In the genomic region with DNA sequence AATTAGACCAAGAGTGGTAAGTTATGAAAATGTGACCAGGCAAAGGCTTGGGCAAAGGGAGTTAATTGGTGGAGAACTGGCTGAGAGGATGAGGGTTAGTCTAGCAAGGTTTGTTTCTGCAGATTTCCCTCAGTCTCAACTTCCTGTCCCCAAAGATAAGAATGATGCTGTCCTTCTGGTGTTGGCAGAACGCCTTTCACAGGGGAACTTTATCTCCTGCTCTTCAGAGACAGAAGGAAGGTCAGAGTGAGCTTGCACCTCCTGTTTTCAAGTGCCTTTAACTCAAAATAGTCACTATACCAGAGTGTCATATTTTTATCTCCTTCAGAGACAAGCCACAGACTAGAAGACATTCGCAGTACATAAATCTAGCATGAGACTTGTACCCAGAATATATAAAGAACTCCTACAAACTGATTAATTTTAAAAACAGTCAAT, we compare ENCODE assay signal across 22 cellular contexts.
"Had no signal": no experiment of that assay in that cellular context is flagged by ENCODE, and none has a peak within 500 bp of the region (broad histone marks: within the 10 kb centered on the region; RNA-seq: fewer than 3 reads in every experiment).

No MANE protein-coding gene starts in this region.

- H3K36me3 ChIP-seq: breast epithelium, colonic mucosa, heart right ventricle, ovary, suprapubic skin, transverse colon had no signal

- H3K4me3 ChIP-seq: breast epithelium, colonic mucosa, dorsolateral prefrontal cortex, heart right ventricle, lung, ovary, suprapubic skin, transverse colon had no signal

- H3K27me3 ChIP-seq: breast epithelium, colonic mucosa, dorsolateral prefrontal cortex, ovary, transverse colon had no signal

- H3K4me1 Mint-ChIP-seq: activated naive CD8-positive, alpha-beta T cell treated with anti-CD3 and anti-CD28 coated beads, Interleukin-2, amount 10 ng/mL, durations not matched to agents 7 days and 5 days; naive thymus-derived CD8-positive, alpha-beta T cell; stimulated activated effector memory CD8-positive, alpha-beta T cell treated with anti-CD3 and anti-CD28 coated beads, Interleukin-12 subunit alpha, Interleukin-12 subunit beta, amount 100 ng/mL, for 72 hours; stimulated activated naive CD8-positive, alpha-beta T cell treated with anti-CD3 and anti-CD28 coated beads, Interleukin-15, amount 100 ng/mL, for 72 hours; T-cell had no signal

- H3K27ac ChIP-seq: breast epithelium, dorsolateral prefrontal cortex, heart right ventricle, ovary, suprapubic skin, transverse colon had no signal

- H3K4me3 Mint-ChIP-seq: activated CD4-positive, alpha-beta memory T cell treated with anti-CD3 and anti-CD28 coated beads for 36 hours; activated naive CD4-positive, alpha-beta T cell treated with anti-CD3 and anti-CD28 coated beads for 36 hours; activated naive CD8-positive, alpha-beta T cell treated with anti-CD3 and anti-CD28 coated beads, Interleukin-2, amount 10 ng/mL, durations not matched to agents 7 days and 5 days; mesothelial cell of epicardium; naive thymus-derived CD8-positive, alpha-beta T cell; stimulated activated effector memory CD8-positive, alpha-beta T cell treated with anti-CD3 and anti-CD28 coated beads, Interleukin-12 subunit alpha, Interleukin-12 subunit beta, amount 100 ng/mL, for 72 hours; stimulated activated naive CD8-positive, alpha-beta T cell treated with anti-CD3 and anti-CD28 coated beads, Interleukin-15, amount 100 ng/mL, for 72 hours; T-cell had no signal

- ATAC-seq: heart right ventricle; naive thymus-derived CD8-positive, alpha-beta T cell; right cardiac atrium; stimulated activated effector memory CD8-positive, alpha-beta T cell treated with anti-CD3 and anti-CD28 coated beads, Interleukin-12 subunit alpha, Interleukin-12 subunit beta, amount 100 ng/mL, for 72 hours; stimulated activated naive CD8-positive, alpha-beta T cell treated with anti-CD3 and anti-CD28 coated beads, Interleukin-15, amount 100 ng/mL, for 72 hours; T-cell had no signal

- H3K27ac Mint-ChIP-seq: activated CD4-positive, alpha-beta memory T cell treated with anti-CD3 and anti-CD28 coated beads for 36 hours; activated naive CD4-positive, alpha-beta T cell treated with anti-CD3 and anti-CD28 coated beads for 36 hours; activated naive CD8-positive, alpha-beta T cell treated with anti-CD3 and anti-CD28 coated beads, Interleukin-2, amount 10 ng/mL, durations not matched to agents 7 days and 5 days; mesothelial cell of epicardium; naive thymus-derived CD8-positive, alpha-beta T cell; stimulated activated effector memory CD8-positive, alpha-beta T cell treated with anti-CD3 and anti-CD28 coated beads, Interleukin-12 subunit alpha, Interleukin-12 subunit beta, amount 100 ng/mL, for 72 hours; stimulated activated naive CD8-positive, alpha-beta T cell treated with anti-CD3 and anti-CD28 coated beads, Interleukin-15, amount 100 ng/mL, for 72 hours; T-cell had no signal

- H3K9me3 ChIP-seq: breast epithelium, colonic mucosa, ovary, suprapubic skin, transverse colon had no signal

- DNase-seq: activated CD4-positive, alpha-beta memory T cell treated with anti-CD3 and anti-CD28 coated beads for 36 hours; activated CD4-positive, alpha-beta T cell treated with anti-CD3 and anti-CD28 coated beads for 4 hours; activated CD4-positive, CD25-positive, alpha-beta regulatory T cell; activated naive CD4-positive, alpha-beta T cell treated with anti-CD3 and anti-CD28 coated beads for 36 hours; activated naive CD8-positive, alpha-beta T cell treated with anti-CD3 and anti-CD28 coated beads, Interleukin-2, amount 10 ng/mL, durations not matched to agents 7 days and 5 days; activated T-cell treated with anti-CD3 and anti-CD28 coated beads, Interleukin-2, amount 50 U/mL, for 48 hours; amniotic stem cell; colonic mucosa; dorsolateral prefrontal cortex; heart right ventricle; naive thymus-derived CD8-positive, alpha-beta T cell; ovary; right cardiac atrium; stimulated activated CD4-positive, alpha-beta T cell treated with anti-CD3 and anti-CD28 coated beads, Interleukin-2, amount 100 ng/mL, for 24 hours; stimulated activated naive CD8-positive, alpha-beta T cell treated with anti-CD3 and anti-CD28 coated beads, Interleukin-15, amount 100 ng/mL, for 72 hours; T-cell; transverse colon had no signal

- H3K4me1 ChIP-seq: breast epithelium, colonic mucosa, heart right ventricle, suprapubic skin had no signal

- H3K36me3 Mint-ChIP-seq: activated CD4-positive, alpha-beta memory T cell treated with anti-CD3 and anti-CD28 coated beads for 36 hours; activated naive CD8-positive, alpha-beta T cell treated with anti-CD3 and anti-CD28 coated beads, Interleukin-2, amount 10 ng/mL, durations not matched to agents 7 days and 5 days; mesothelial cell of epicardium; naive thymus-derived CD8-positive, alpha-beta T cell; stimulated activated effector memory CD8-positive, alpha-beta T cell treated with anti-CD3 and anti-CD28 coated beads, Interleukin-12 subunit alpha, Interleukin-12 subunit beta, amount 100 ng/mL, for 72 hours; T-cell had no signal

- H3K9me3 Mint-ChIP-seq: activated CD4-positive, alpha-beta memory T cell treated with anti-CD3 and anti-CD28 coated beads for 36 hours; activated naive CD4-positive, alpha-beta T cell treated with anti-CD3 and anti-CD28 coated beads for 36 hours; activated naive CD8-positive, alpha-beta T cell treated with anti-CD3 and anti-CD28 coated beads, Interleukin-2, amount 10 ng/mL, durations not matched to agents 7 days and 5 days; stimulated activated effector memory CD8-positive, alpha-beta T cell treated with anti-CD3 and anti-CD28 coated beads, Interleukin-12 subunit alpha, Interleukin-12 subunit beta, amount 100 ng/mL, for 72 hours; stimulated activated naive CD8-positive, alpha-beta T cell treated with anti-CD3 and anti-CD28 coated beads, Interleukin-15, amount 100 ng/mL, for 72 hours had no signal
